8 cellular contexts compared by ENCODE assay signal in the genomic region with DNA sequence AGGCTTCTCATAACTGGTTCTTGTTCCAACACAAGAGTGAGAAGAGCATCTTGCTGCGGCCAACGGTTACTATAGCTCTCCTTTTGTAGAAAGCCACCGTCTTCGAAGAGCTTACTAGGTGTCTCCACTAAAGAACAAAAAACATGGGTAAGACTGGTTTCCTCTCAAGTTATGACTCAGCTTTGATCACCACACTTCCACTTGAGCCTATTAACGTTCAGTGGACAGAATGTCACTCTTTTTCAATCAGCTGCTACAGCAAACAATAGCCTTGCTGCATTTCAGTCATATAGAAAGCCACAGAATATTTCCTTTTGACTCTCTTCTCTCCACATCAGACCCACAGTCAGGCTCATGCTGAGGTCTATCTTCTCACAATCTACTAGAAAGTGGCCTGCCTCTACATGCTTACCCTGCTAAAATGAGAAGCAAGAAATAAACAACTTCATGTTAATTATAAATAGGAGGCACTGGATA.
DNase-seq lines count a peak whose midpoint lies in the region; ATAC-seq, FAIRE-seq and TF ChIP-seq lines count a peak whose summit lies in the region.

No MANE protein-coding gene starts in this region.

- no peaks in the 10 kb centered on the region for H3K36me3 ChIP-seq in lung (ENCODE audit: control insufficient read depth in 2 of 2, insufficient read depth in 2 of 2, low read length in 2 of 2)

- CTCF ChIA-PET in activated CD8-positive, alpha-beta memory T cell treated with anti-CD3 and anti-CD28 coated beads, Interleukin-2, amount 10 ng/mL, durations not matched to agents 7 days and 5 days (lab: Charles Lee) = interaction anchor here (0.8 to 2.4 kb wide), 9 partner anchors 12 to 346 kb away, joined by 3 to 15 read pairs (median 7); no protein-coding TSS in a partner anchor

- FAIRE-seq in D721Med (lab: Jason Lieb, UNC) = no peak

- TF ChIP-seq CTCF in lung (IDR thresholded peaks at IDR 0.05; ENCODE audit: control extremely low read depth, extremely low read depth) (no peak), D721Med (IDR thresholded peaks at IDR 0.05; ENCODE audit: insufficient read depth, missing control alignments) (no peak)

- H3K4me1 Mint-ChIP-seq in activated CD8-positive, alpha-beta memory T cell treated with anti-CD3 and anti-CD28 coated beads, Interleukin-2, amount 10 ng/mL, durations not matched to agents 7 days and 5 days = peaks cover 92% of the 10 kb centered on the region

- no peaks in the 10 kb centered on the region for H3K27me3 Mint-ChIP-seq in activated CD8-positive, alpha-beta memory T cell treated with anti-CD3 and anti-CD28 coated beads, Interleukin-2, amount 10 ng/mL, durations not matched to agents 7 days and 5 days

- peak; percentile 85 for ATAC-seq in activated CD8-positive, alpha-beta memory T cell treated with anti-CD3 and anti-CD28 coated beads, Interleukin-2, amount 10 ng/mL, durations not matched to agents 7 days and 5 days
- peak; percentile 91 for ATAC-seq in HG02840 (IDR thresholded peaks at IDR 0.05; ENCODE audit: low FRiP score, unreplicated experiment)
- peak; percentile 44 for ATAC-seq in lung (ENCODE audit: insufficient read depth, low FRiP score)

- H3K27me3 ChIP-seq in lung (ENCODE audit: control insufficient read depth, insufficient read depth) = no peaks in the 10 kb centered on the region

- peak; percentile 92 for DNase-seq in activated CD8-positive, alpha-beta memory T cell treated with anti-CD3 and anti-CD28 coated beads, Interleukin-2, amount 10 ng/mL, durations not matched to agents 7 days and 5 days
- no peak for DNase-seq in activated CD8-positive, alpha-beta memory T cell treated with anti-CD3 and anti-CD28 coated beads for 24 hours
- DNase-seq in SW480 (ENCODE audit: low spot score) (peak; percentile 4), lung (ENCODE audit: low spot score) (no peak), epidermal melanocyte (ENCODE audit: insufficient read length, low spot score) (no peak), D721Med (ENCODE audit: insufficient read length, low spot score) (no peak), NCI-H526 treated with DMSO at 0.1 percent for 48 hours (lab: John Stamatoyannopoulos, UW) (no peak)

- peaks cover 0 to 2% of the 10 kb centered on the region in 2 donors for H3K4me1 ChIP-seq in lung (ENCODE audit: control insufficient read depth in 2 of 2, insufficient read depth in 2 of 2, low read length in 2 of 2)

- H3K9me3 ChIP-seq in lung (ENCODE audit: control insufficient read depth in 2 of 2, insufficient read depth in 1 of 2, low read length in 1 of 2) = no peaks in the 10 kb centered on the region

- 69% methylated on average over 5 of the region's 5 CpGs for WGBS in lung, 2 donors

- H3K27ac ChIP-seq in lung (ENCODE audit: low read depth in 1 of 2, low read length in 1 of 2) = no peak overlapping the region

- peak overlapping the region; percentile 99 for H3K27ac Mint-ChIP-seq in activated CD8-positive, alpha-beta memory T cell treated with anti-CD3 and anti-CD28 coated beads, Interleukin-2, amount 10 ng/mL, durations not matched to agents 7 days and 5 days

- no peak overlapping the region for H3K4me3 ChIP-seq in lung

- peaks cover 47% of the 10 kb centered on the region for H3K36me3 Mint-ChIP-seq in activated CD8-positive, alpha-beta memory T cell treated with anti-CD3 and anti-CD28 coated beads, Interleukin-2, amount 10 ng/mL, durations not matched to agents 7 days and 5 days

- H3K4me3 Mint-ChIP-seq in activated CD8-positive, alpha-beta memory T cell treated with anti-CD3 and anti-CD28 coated beads, Interleukin-2, amount 10 ng/mL, durations not matched to agents 7 days and 5 days = peak overlapping the region; percentile 60

- H3K9me3 Mint-ChIP-seq in activated CD8-positive, alpha-beta memory T cell treated with anti-CD3 and anti-CD28 coated beads, Interleukin-2, amount 10 ng/mL, durations not matched to agents 7 days and 5 days (ENCODE audit: low read depth) = peaks cover 11% of the 10 kb centered on the region

Comparison
In these comparisons a context has a peak if more than half of its experiments do, and no peak if none do; other contexts are left out.
1. DNase-seq: peak in activated CD8-positive, alpha-beta memory T cell treated with anti-CD3 and anti-CD28 coated beads, Interleukin-2, amount 10 ng/mL, durations not matched to agents 7 days and 5 days (single experiment) and SW480 (single experiment); none in activated CD8-positive, alpha-beta memory T cell treated with anti-CD3 and anti-CD28 coated beads for 24 hours (single experiment), lung (single experiment), epidermal melanocyte (single experiment), D721Med (single experiment) and NCI-H526 treated with DMSO at 0.1 percent for 48 hours (single experiment).
2. Peak in every context shown above with its lines, with median percentiles within 50 percentile points of each other: ATAC-seq.